Comparison of ENCODE assay signal across 20 cellular contexts in genomic region chr16:68617735-68618134, GRCh38. TPM values are rescaled to one million over a fixed set of nuclear protein-coding genes. Genes with fewer than 3 reads are reported as not detected.
DNase-seq lines count a peak whose midpoint lies in the region; ATAC-seq and TF ChIP-seq lines count a peak whose summit lies in the region.
"Had no signal": no experiment of that assay in that cellular context is flagged by ENCODE, and none has a peak within 500 bp of the region (broad histone marks: within the 10 kb centered on the region; RNA-seq: fewer than 3 reads in every experiment).

No MANE protein-coding gene starts in this region.

- H3K36me3 ChIP-seq in GM23248 (ENCODE audit: low read depth) (no peaks in the 10 kb centered on the region), GM23338 (ENCODE audit: insufficient read depth) (no peaks in the 10 kb centered on the region), Karpas-422 (ENCODE audit: insufficient read depth, low read length) (no peaks in the 10 kb centered on the region)
- H3K36me3 ChIP-seq: BE2C; BLaER1 treated with 17β-estradiol and CSF1 and Interleukin-3, amounts not matched to agents 10 nM and 100 nM; HAP-1 had no signal

- H2AFZ ChIP-seq in GM23248 = no peak overlapping the region
- H2AFZ ChIP-seq in GM23338 = 0 out of 2 replicates have a peak overlapping the region, but pooled peaks have one; percentile 18
- H2AFZ ChIP-seq in Karpas-422 (ENCODE audit: low read length) = no peak overlapping the region

- no peak overlapping the region for H3K4me3 Mint-ChIP-seq in GM23338
- H3K4me3 Mint-ChIP-seq: CD14-positive monocyte; CD4-positive, alpha-beta T cell; CD8-positive, alpha-beta memory T cell had no signal

- H3K4me3 ChIP-seq in GM23248 = no peak overlapping the region
- H3K4me3 ChIP-seq in GM23338 = no peak overlapping the region
- no peak overlapping the region for H3K4me3 ChIP-seq in Karpas-422 (ENCODE audit: low read length)
- H3K4me3 ChIP-seq in epithelial cell of esophagus (ENCODE audit: low read length) = no peak overlapping the region
- H3K4me3 ChIP-seq: BLaER1 treated with 17β-estradiol and CSF1 and Interleukin-3, amounts not matched to agents 10 nM and 100 nM; HAP-1 had no signal

- H3K4me2 ChIP-seq in GM23248 (ENCODE audit: unreplicated experiment) (no peak overlapping the region), GM23338 (no peak overlapping the region), Karpas-422 (ENCODE audit: low read depth, low read length, poor library complexity, severe bottlenecking) (no peak overlapping the region)
- H3K4me2 ChIP-seq: BLaER1 treated with 17β-estradiol and CSF1 and Interleukin-3, amounts not matched to agents 10 nM and 100 nM had no signal

- H3K4me1 Mint-ChIP-seq in GM23338 = no peaks in the 10 kb centered on the region
- H3K4me1 Mint-ChIP-seq: CD14-positive monocyte; CD8-positive, alpha-beta memory T cell had no signal

- TF ChIP-seq CTCF in GM23338 (conservative IDR thresholded peaks at IDR 0.05; ENCODE audit: low read depth in 2 of 2) (no peak), epithelial cell of esophagus (IDR thresholded peaks at IDR 0.05; ENCODE audit: insufficient read depth, low read depth, low read length, missing control alignments) (no peak)

- H3K27me3 ChIP-seq in GM23248 (replicated peaks; ENCODE audit: insufficient read depth) (0 out of 2 replicates have a peak, but pooled peaks cover 10% of the 10 kb centered on the region), GM23338 (ENCODE audit: insufficient read depth) (no peaks in the 10 kb centered on the region), Karpas-422 (ENCODE audit: low read length) (no peaks in the 10 kb centered on the region)
- H3K27me3 ChIP-seq: BE2C; BLaER1 treated with 17β-estradiol and CSF1 and Interleukin-3, amounts not matched to agents 10 nM and 100 nM had no signal

- no peak overlapping the region for H3K9ac ChIP-seq in GM23248
- H3K9ac ChIP-seq in Karpas-422 (ENCODE audit: low read length) = no peak overlapping the region
- H3K9ac ChIP-seq: BLaER1 treated with 17β-estradiol and CSF1 and Interleukin-3, amounts not matched to agents 10 nM and 100 nM had no signal

- H3K27ac ChIP-seq in GM23248 = no peak overlapping the region
- no peak overlapping the region for H3K27ac ChIP-seq in GM23338 (ENCODE audit: low read depth)
- no peak overlapping the region for H3K27ac ChIP-seq in Karpas-422 (ENCODE audit: low read length)
- H3K27ac ChIP-seq: BLaER1 treated with 17β-estradiol and CSF1 and Interleukin-3, amounts not matched to agents 10 nM and 100 nM had no signal

- no peak overlapping the region for H3K27ac Mint-ChIP-seq in GM23338
- H3K27ac Mint-ChIP-seq: CD14-positive monocyte; CD4-positive, alpha-beta T cell; CD8-positive, alpha-beta memory T cell had no signal

- DNase-seq in GM23248 (peak; percentile 29), GM23338 (ENCODE audit: low spot score) (no peak), Karpas-422 (peak; percentile 25), epithelial cell of esophagus (ENCODE audit: low read depth) (peak; percentile 68), NCI-H1694 treated with DMSO at 0.1 percent for 48 hours (lab: John Stamatoyannopoulos, UW) (no peak), HT-29 (ENCODE audit: low spot score) (no peak), NCI-H526 treated with DMSO at 0.1 percent for 48 hours (lab: John Stamatoyannopoulos, UW) (no peak)
- DNase-seq: AML-193; BE2C; CD4-positive, alpha-beta T cell; CD8-positive, alpha-beta memory T cell; DMS 273 treated with DMSO at 0.1 percent for 48 hours; DND-41; GOT3 had no signal

- H4K20me1 ChIP-seq in GM23248 (ENCODE audit: insufficient read depth) (no peaks in the 10 kb centered on the region), GM23338 (replicated peaks; ENCODE audit: insufficient read depth) (no peaks in the 10 kb centered on the region), Karpas-422 (ENCODE audit: insufficient read depth, low read depth, low read length) (no peaks in the 10 kb centered on the region)
- H4K20me1 ChIP-seq: BLaER1 treated with 17β-estradiol and CSF1 and Interleukin-3, amounts not matched to agents 10 nM and 100 nM had no signal

- H3K9me2 ChIP-seq in GM23248 (ENCODE audit: insufficient read depth) = no peaks in the 10 kb centered on the region
- no peaks in the 10 kb centered on the region for H3K9me2 ChIP-seq in GM23338 (ENCODE audit: insufficient read depth)
- no peaks in the 10 kb centered on the region for H3K9me2 ChIP-seq in Karpas-422 (replicated peaks; ENCODE audit: insufficient read depth, low read length)

- H3K9me3 Mint-ChIP-seq in GM23338 = peaks cover 17% of the 10 kb centered on the region
- H3K9me3 Mint-ChIP-seq: CD4-positive, alpha-beta T cell had no signal

- H3F3A ChIP-seq in GM23248 (ENCODE audit: insufficient read depth) (no peaks in the 10 kb centered on the region), GM23338 (replicated peaks; ENCODE audit: low read depth) (no peaks in the 10 kb centered on the region)

- in situ Hi-C loops in GM23248 (cut with MboI) = no loop called here

- no peaks in the 10 kb centered on the region for H3K79me2 ChIP-seq in GM23248 (ENCODE audit: insufficient read depth)
- H3K79me2 ChIP-seq in GM23338 (replicated peaks; ENCODE audit: insufficient read depth) = no peaks in the 10 kb centered on the region
- no peaks in the 10 kb centered on the region for H3K79me2 ChIP-seq in Karpas-422 (ENCODE audit: low read length)

- WGBS in GM23248 (ENCODE audit: low coverage in 1 of 2, low lambda C conversion rate in 2 of 2, missing lambda C conversion rate in 2 of 2), 2 experiments = 46 to 50% methylated on average over 7 of the region's 7 CpGs

- no peaks in the 10 kb centered on the region for H3K9me3 ChIP-seq in GM23248 (ENCODE audit: low read depth)
- peaks cover 3% of the 10 kb centered on the region; the same call in 1 of the 2 replicates for H3K9me3 ChIP-seq in Karpas-422 (ENCODE audit: low read length)
- H3K9me3 ChIP-seq: BE2C had no signal

- H3K27me3 Mint-ChIP-seq in GM23338 (ENCODE audit: insufficient read depth, low read depth, poor library complexity) = peaks cover 4% of the 10 kb centered on the region
- H3K27me3 Mint-ChIP-seq: CD4-positive, alpha-beta T cell; CD8-positive, alpha-beta memory T cell had no signal

- ATAC-seq in GM23338 (no peak), GM18858 (IDR thresholded peaks at IDR 0.05; ENCODE audit: unreplicated experiment) (no peak)

- peaks cover 3% of the 10 kb centered on the region; the same call in 1 of the 3 replicates for H3K36me3 Mint-ChIP-seq in GM23338 (ENCODE audit: low read depth)
- H3K36me3 Mint-ChIP-seq: CD14-positive monocyte had no signal

- no peaks in the 10 kb centered on the region for H3K4me1 ChIP-seq in GM23248 (ENCODE audit: insufficient read depth)
- H3K4me1 ChIP-seq in GM23338 (ENCODE audit: insufficient read depth) = no peaks in the 10 kb centered on the region
- no peaks in the 10 kb centered on the region for H3K4me1 ChIP-seq in Karpas-422 (ENCODE audit: low read length)
- H3K4me1 ChIP-seq: BE2C, HAP-1 had no signal

TF ChIP-seq in GM23338, 12 proteins besides CTCF, POLR2A, EP300 and RAD21 (continues in another document):
- TF ChIP-seq ZNF331 (CRISPR knock-in tag; IDR thresholded peaks at IDR 0.05; ENCODE audit: low read depth) = no peak

RNA-seq across cellular contexts. Expression of gene CDH3, which starts 27.4 kb away (rescaled TPM):
- total RNA-seq in GM23248 (2014; rRNA removed; shearing (Covaris generic)) = under 0.01 TPM in 1 of 2 replicates, not detected in the other
- 0.14 TPM in 1 of 2 replicates, not detected in the other for polyA plus RNA-seq in GM23248 (2016; fragmentation: Nextera tagmentation; extraction: Ambion mirVana)
- total RNA-seq in GM23338 (2014; rRNA removed; shearing (Covaris generic)) = 197 and 210 TPM in 2 replicates
- 73.6 and 78.0 TPM in 2 replicates for polyA plus RNA-seq in GM23338 (2016; fragmentation: Nextera tagmentation; extraction: Ambion mirVana)
- 0.97 TPM in 1 of 2 replicates, not detected in the other for total RNA-seq in Karpas-422 (2014; rRNA removed; shearing (Covaris generic); ENCODE audit: low replicate concordance)
- 2.9 and 4.2 TPM in 2 replicates for total RNA-seq in HT-29 (2014; rRNA removed; shearing (Covaris generic))
- total RNA-seq: A673; CD8-positive, alpha-beta memory T cell had no signal
- polyA plus RNA-seq: AG04450, CD14-positive monocyte had no signal

Comparison
In these comparisons a context has a peak if more than half of its experiments do, and no peak if none do; other contexts are left out.
1. DNase-seq: peak in GM23248 (single experiment), Karpas-422 (single experiment) and epithelial cell of esophagus (single experiment); none in GM23338 (single experiment), NCI-H1694 treated with DMSO at 0.1 percent for 48 hours (single experiment), HT-29 (single experiment) and NCI-H526 treated with DMSO at 0.1 percent for 48 hours (single experiment).
2. RNA of gene CDH3, which starts 27.4 kb away (total RNA-seq): 197 to 210 TPM in GM23338; 2.9 to 4.2 TPM in HT-29, under 0.01 TPM in GM23248 and 0.97 TPM in Karpas-422; every median in the first group is over 10 times any median in the second.